21 cellular contexts compared by ENCODE assay signal in the genomic region with DNA sequence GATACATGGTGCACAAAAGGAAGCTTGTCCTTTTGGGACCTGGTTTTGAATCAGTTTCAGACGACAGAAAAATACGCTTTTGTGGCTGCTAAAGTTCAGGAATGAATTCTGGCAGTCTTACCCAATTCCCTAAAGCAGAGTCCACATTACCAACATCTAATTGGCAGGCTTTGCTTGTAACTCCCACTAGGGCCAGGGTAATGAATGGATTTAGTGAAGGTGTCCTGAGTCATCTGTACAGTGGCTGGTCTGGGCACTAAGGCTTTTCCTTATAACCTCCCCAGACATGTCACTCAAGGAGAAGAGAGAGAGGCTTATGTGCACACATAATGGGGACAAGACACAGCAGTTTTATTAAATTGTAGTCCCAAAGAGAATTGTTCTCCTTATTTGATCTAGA.
DNase-seq lines count a peak whose midpoint lies in the region; ATAC-seq and TF ChIP-seq lines count a peak whose summit lies in the region.
"Had no signal": no experiment of that assay in that cellular context is flagged by ENCODE, and none has a peak within 500 bp of the region (broad histone marks: within the 10 kb centered on the region; RNA-seq: fewer than 3 reads in every experiment).

No MANE protein-coding gene starts in this region.

- no peak overlapping the region for H2AFZ ChIP-seq in neuronal stem cell (ENCODE audit: low read length)

- H3K4me3 ChIP-seq in epithelial cell of esophagus (ENCODE audit: low read length) (no peak overlapping the region), neuronal stem cell (ENCODE audit: low read length in 2 of 2) (no peak overlapping the region)
- H3K4me3 ChIP-seq: SK-N-MC, thyroid gland had no signal

- no CpG with 5 or more reads among the region's 2 CpGs for WGBS in neuronal stem cell (ENCODE audit: extremely low coverage in 2 of 2, insufficient read length in 2 of 2, insufficient replicate concordance in 1 of 2), 2 donors

- H2BK5ac ChIP-seq in neuronal stem cell (ENCODE audit: low read length) = no peak overlapping the region

- no peak overlapping the region for H3K4ac ChIP-seq in neuronal stem cell (ENCODE audit: low read length)

- no peak for ATAC-seq in GM18517 (IDR thresholded peaks at IDR 0.05; ENCODE audit: unreplicated experiment)
- ATAC-seq: left cardiac atrium; stimulated activated effector memory CD8-positive, alpha-beta T cell treated with anti-CD3 and anti-CD28 coated beads, Interleukin-12 subunit alpha, Interleukin-12 subunit beta, amount 100 ng/mL, for 72 hours had no signal

- no peaks in the 10 kb centered on the region for H3K36me3 ChIP-seq in neuronal stem cell (replicated peaks in 1 of 2; ENCODE audit: control insufficient read depth in 2 of 2, insufficient read depth in 2 of 2, low read length in 2 of 2)
- H3K36me3 ChIP-seq: thyroid gland had no signal

- peak overlapping the region; percentile 60 for H3K27ac ChIP-seq in neuronal stem cell (replicated peaks; ENCODE audit: low read length)
- H3K27ac ChIP-seq: SK-N-MC, thyroid gland had no signal

- DNase-seq in Ammon's horn (ENCODE audit: low spot score) (peak; percentile 2), NCI-H526 (lab: John Stamatoyannopoulos, UW) (peak; percentile 45 to 53), epithelial cell of esophagus (ENCODE audit: low read depth) (peak; percentile 53), neuronal stem cell (ENCODE audit: low spot score) (no peak), UCSD-AML1 (lab: John Stamatoyannopoulos, UW; ENCODE audit: unreplicated experiment) (no peak), NCI-H2107 treated with DMSO at 0.1 percent for 48 hours (lab: John Stamatoyannopoulos, UW; ENCODE audit: unreplicated experiment) (no peak), NCI-H748 treated with DMSO at 0.1 percent for 48 hours (lab: John Stamatoyannopoulos, UW) (no peak)
- DNase-seq: activated CD4-positive, alpha-beta T cell treated with anti-CD3 and anti-CD28 coated beads for 1 hour; CD4-positive, alpha-beta memory T cell; effector CD4-positive, alpha-beta T cell; H7; left cardiac atrium; MV-4-11; NCI-H187 treated with DMSO at 0.1 percent for 48 hours; NCI-H510A; stimulated activated CD4-positive, alpha-beta T cell treated with anti-CD3 and anti-CD28 coated beads, Interleukin-15, amount 100 ng/mL, for 24 hours; T-helper 9 cell; thyroid gland had no signal

- no peaks in the 10 kb centered on the region for H3K9me3 ChIP-seq in neuronal stem cell (replicated peaks in 1 of 2; ENCODE audit: control insufficient read depth in 2 of 2, insufficient read depth in 1 of 2, low read depth in 1 of 2, low read length in 2 of 2)
- H3K9me3 ChIP-seq: thyroid gland had no signal

- H3K9ac ChIP-seq in neuronal stem cell (ENCODE audit: low read depth, low read length, poor library complexity) = no peak overlapping the region

- no peaks in the 10 kb centered on the region for H3K27me3 ChIP-seq in neuronal stem cell (ENCODE audit: control insufficient read depth in 3 of 3, insufficient read depth in 3 of 3, low read depth in 1 of 3, low read length in 3 of 3)
- H3K27me3 ChIP-seq: thyroid gland had no signal

- H4K91ac ChIP-seq in neuronal stem cell (ENCODE audit: low read depth, low read length, poor library complexity) = no peak overlapping the region

- no peak overlapping the region for H3K14ac ChIP-seq in neuronal stem cell (ENCODE audit: low read length)

- H2BK12ac ChIP-seq in neuronal stem cell (ENCODE audit: low read length) = no peak overlapping the region

- no peaks in the 10 kb centered on the region for H3K79me1 ChIP-seq in neuronal stem cell (ENCODE audit: low read depth, low read length)

- H3K23ac ChIP-seq in neuronal stem cell (ENCODE audit: low read depth, low read length, poor library complexity) = no peak overlapping the region

- H4K8ac ChIP-seq in neuronal stem cell (ENCODE audit: low read depth, low read length) = no peak overlapping the region

- no peak overlapping the region for H2BK15ac ChIP-seq in neuronal stem cell (ENCODE audit: low read length)

- no peak overlapping the region for H2BK120ac ChIP-seq in neuronal stem cell (ENCODE audit: low read depth, low read length)

- H2AK5ac ChIP-seq in neuronal stem cell (ENCODE audit: low read depth, low read length) = no peak overlapping the region

- no peak overlapping the region for H3K18ac ChIP-seq in neuronal stem cell (ENCODE audit: low read length)

- no peak for TF ChIP-seq CTCF in epithelial cell of esophagus (IDR thresholded peaks at IDR 0.05; ENCODE audit: insufficient read depth, low read depth, low read length, missing control alignments)

- peaks cover 0 to 6% of the 10 kb centered on the region in 2 donors for H3K4me1 ChIP-seq in neuronal stem cell (ENCODE audit: control insufficient read depth in 2 of 2, insufficient read depth in 1 of 2, low read depth in 1 of 2, low read length in 2 of 2)
- H3K4me1 ChIP-seq: thyroid gland had no signal

- H3K4me2 ChIP-seq in neuronal stem cell (ENCODE audit: insufficient read depth, low read length, poor library complexity, severe bottlenecking) = no peak overlapping the region

Comparison
In these comparisons a context has a peak if more than half of its experiments do, and no peak if none do; other contexts are left out.
1. DNase-seq: peak in Ammon's horn (single experiment), NCI-H526 (2 of 2) and epithelial cell of esophagus (single experiment); none in neuronal stem cell (single experiment), UCSD-AML1 (single experiment), NCI-H2107 treated with DMSO at 0.1 percent for 48 hours (single experiment) and NCI-H748 treated with DMSO at 0.1 percent for 48 hours (single experiment).